Comparison of ENCODE assay signal across 8 cellular contexts in genomic region chr4:141133146-141134006, GRCh38.
A peak's percentile ranks its signal among the peaks of the same experiment; 100 is the strongest.
DNase-seq lines count a peak whose midpoint lies in the region; ATAC-seq and TF ChIP-seq lines count a peak whose summit lies in the region.

Gene RNF150, minus strand, starts transcription at chr4:141133469.

- peak within 1 kb of the TSS in 10 of 21 experiments; percentile 1 to 67 (median 26) for H3K27ac ChIP-seq in skin epidermis

- H3K4me3 ChIP-seq in GM12865 (ENCODE audit: low read depth, low read length) = peak within 1 kb of the TSS; percentile 43
- peak within 1 kb of the TSS; percentile 64 for H3K4me3 ChIP-seq in choroid plexus epithelial cell (ENCODE audit: low read depth, low read length)
- peak within 1 kb of the TSS; percentile 46 to 71 (median 63) for H3K4me3 ChIP-seq in skin epidermis

- peak; percentile 46 for TF ChIP-seq CTCF in GM12865 (IDR thresholded peaks at IDR 0.05; ENCODE audit: insufficient read depth, low read depth, low read length, missing control alignments)
- TF ChIP-seq CTCF in choroid plexus epithelial cell (conservative IDR thresholded peaks at IDR 0.05; ENCODE audit: low read depth, low read length) = peak; percentile 93

- peak; percentile 68 for ATAC-seq in HG02623 (IDR thresholded peaks at IDR 0.05; ENCODE audit: unreplicated experiment)

- DNase-seq in GM12865 (ENCODE audit: low read depth) = peak; percentile 81
- DNase-seq in NCI-H1105 treated with DMSO at 0.1 percent for 48 hours (lab: John Stamatoyannopoulos, UW) = peak; percentile 86
- peak; percentile 3 for DNase-seq in T follicular helper cell (ENCODE audit: low read depth)
- peak; percentile 91 for DNase-seq in choroid plexus epithelial cell (ENCODE audit: low read depth)
- DNase-seq in islet precursor cell = peak; percentile 89
- no peak for DNase-seq in central memory CD4-positive, alpha-beta T cell
